Comparison of ENCODE assay signal across 15 cellular contexts in the genomic region with DNA sequence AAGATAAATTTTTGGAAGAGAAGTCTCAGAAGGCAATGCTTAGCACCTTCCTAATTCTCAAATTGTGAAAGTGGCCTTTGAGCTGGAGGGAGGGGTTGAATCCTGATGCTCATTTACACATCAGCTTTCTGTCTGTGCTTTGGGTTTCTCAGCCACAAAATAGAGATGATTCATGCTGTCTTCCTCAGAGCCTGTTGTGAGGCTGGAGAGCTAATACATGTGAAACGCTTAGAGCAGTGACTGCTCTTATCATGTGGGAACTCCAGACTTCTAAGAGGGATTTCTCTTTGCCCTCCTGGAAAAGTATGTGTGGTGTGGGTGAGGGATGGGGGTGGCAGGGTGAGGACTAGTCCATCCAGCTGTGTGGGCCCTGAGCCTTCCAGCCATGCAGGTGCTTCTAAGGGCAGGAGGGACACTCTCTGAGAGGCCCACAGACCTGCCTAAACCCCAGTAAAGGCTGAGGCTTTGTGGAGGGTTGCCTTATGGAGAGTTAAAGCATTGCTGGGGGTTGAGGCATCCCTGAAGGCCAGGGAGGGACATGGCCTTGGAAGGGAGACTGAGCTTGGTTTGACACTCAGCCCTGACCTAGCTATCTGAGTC. TPM values are rescaled to one million over a fixed set of nuclear protein-coding genes. Genes with fewer than 3 reads are reported as not detected.
DNase-seq lines count a peak whose midpoint lies in the region; ATAC-seq and TF ChIP-seq lines count a peak whose summit lies in the region.
"Had no signal": no experiment of that assay in that cellular context is flagged by ENCODE, and none has a peak within 500 bp of the region (broad histone marks: within the 10 kb centered on the region; RNA-seq: fewer than 3 reads in every experiment).

No MANE protein-coding gene starts in this region.

- peaks cover 86% of the 10 kb centered on the region for H3K27me3 Mint-ChIP-seq in activated T-cell treated with anti-CD3 and anti-CD28 coated beads, Interleukin-2, amount 50 U/mL, for 72 hours (ENCODE audit: low read depth)
- H3K27me3 Mint-ChIP-seq in type B pancreatic cell, result peaks cover 97% of the 10 kb centered on the region

- DNase-seq in activated T-cell treated with anti-CD3 and anti-CD28 coated beads, Interleukin-2, amount 50 U/mL, for 72 hours, result peak in 1 of 2 donors; percentile 19
- DNase-seq in activated T-cell treated with anti-CD3 and anti-CD28 coated beads for 4 hours, result no peak
- peak; percentile 23 for DNase-seq in NOMO-1 treated with dmso at 0.1 percent for 144 hours (lab: John Stamatoyannopoulos, UW; ENCODE audit: unreplicated experiment)
- DNase-seq in fibroblast of villous mesenchyme (ENCODE audit: low read depth), result peak; percentile 28
- no peak for DNase-seq in type B pancreatic cell (ENCODE audit: extremely low spot score, unreplicated experiment)
- no peak for DNase-seq in inferior parietal cortex (ENCODE audit: extremely low spot score)
- DNase-seq: right cardiac atrium, WERI-Rb-1 had no signal

- H3K9me3 Mint-ChIP-seq in activated T-cell treated with anti-CD3 and anti-CD28 coated beads, Interleukin-2, amount 50 U/mL, for 72 hours, result no peaks in the 10 kb centered on the region
- H3K9me3 Mint-ChIP-seq in type B pancreatic cell, result no peaks in the 10 kb centered on the region

- H3K4me3 Mint-ChIP-seq in activated T-cell treated with anti-CD3 and anti-CD28 coated beads, Interleukin-2, amount 50 U/mL, for 72 hours, result no peak overlapping the region
- H3K4me3 Mint-ChIP-seq in type B pancreatic cell, result peak overlapping the region; percentile 63
- H3K4me3 Mint-ChIP-seq: B cell had no signal

- no peak overlapping the region for H3K4me3 ChIP-seq in fibroblast of villous mesenchyme (ENCODE audit: low read depth, low read length)
- H3K4me3 ChIP-seq: lung had no signal

- H3K27ac Mint-ChIP-seq in activated T-cell treated with anti-CD3 and anti-CD28 coated beads, Interleukin-2, amount 50 U/mL, for 72 hours, result peak overlapping the region; percentile 52
- H3K27ac Mint-ChIP-seq in type B pancreatic cell, result no peak overlapping the region
- H3K27ac Mint-ChIP-seq: B cell had no signal

- TF ChIP-seq CTCF in fibroblast of villous mesenchyme (IDR thresholded peaks at IDR 0.05; ENCODE audit: insufficient read depth, low read depth, low read length) (no peak), type B pancreatic cell (conservative IDR thresholded peaks at IDR 0.05) (no peak)

- peaks cover 16% of the 10 kb centered on the region for H3K4me1 Mint-ChIP-seq in activated T-cell treated with anti-CD3 and anti-CD28 coated beads, Interleukin-2, amount 50 U/mL, for 72 hours (ENCODE audit: low read depth)
- H3K4me1 Mint-ChIP-seq in type B pancreatic cell (ENCODE audit: unreplicated experiment), result peaks cover 8% of the 10 kb centered on the region

- H3K36me3 Mint-ChIP-seq in activated T-cell treated with anti-CD3 and anti-CD28 coated beads, Interleukin-2, amount 50 U/mL, for 72 hours (ENCODE audit: insufficient read depth in 2 of 2), result peaks cover 0 to 2% of the 10 kb centered on the region in 2 donors
- H3K36me3 Mint-ChIP-seq in type B pancreatic cell, result no peaks in the 10 kb centered on the region

- ATAC-seq in activated T-cell treated with anti-CD3 and anti-CD28 coated beads, Interleukin-2, amount 50 U/mL, for 72 hours (replicated peaks in 1 of 2), result peak; percentile 66 to 79
- ATAC-seq in HG03571 (IDR thresholded peaks at IDR 0.05; ENCODE audit: unreplicated experiment) (no peak), GM21528 (IDR thresholded peaks at IDR 0.05; ENCODE audit: low FRiP score, unreplicated experiment) (no peak)
- ATAC-seq: Panc1, right cardiac atrium had no signal

RNA-seq across cellular contexts. Expression of a gene that starts 4.8 kb away (rescaled TPM):
- under 1 TPM in 1 of 2 donors, not detected in 1; 0.07 TPM for total RNA-seq in activated T-cell treated with anti-CD3 and anti-CD28 coated beads, Interleukin-2, amount 50 U/mL, for 72 hours
- total RNA-seq in fibroblast of villous mesenchyme (not detected in 2 replicates), type B pancreatic cell (ENCODE audit: low replicate concordance) (0.41 and 0.71 TPM in 2 replicates)
- total RNA-seq: B cell, cerebellum, frontal cortex, lung, right cardiac atrium had no signal

RNA-seq across cellular contexts. Expression of a gene that starts 37.9 kb away (rescaled TPM):
- total RNA-seq in activated T-cell treated with anti-CD3 and anti-CD28 coated beads, Interleukin-2, amount 50 U/mL, for 72 hours, result not detected
- 1.3 and 2.6 TPM in 2 replicates for total RNA-seq in fibroblast of villous mesenchyme
- 0.75 and 1.5 TPM in 2 replicates for total RNA-seq in type B pancreatic cell (ENCODE audit: low replicate concordance)
- total RNA-seq: B cell, cerebellum, frontal cortex, lung, right cardiac atrium had no signal

RNA-seq across cellular contexts. Expression of a gene that starts 52.8 kb away (rescaled TPM):
- under 1 TPM; 0.09 to 0.14 TPM for total RNA-seq in activated T-cell treated with anti-CD3 and anti-CD28 coated beads, Interleukin-2, amount 50 U/mL, for 72 hours
- total RNA-seq in fibroblast of villous mesenchyme (41.9 and 47.1 TPM in 2 replicates), type B pancreatic cell (ENCODE audit: low replicate concordance) (1.2 TPM in 1 of 2 replicates, not detected in the other)
- total RNA-seq: B cell, cerebellum, frontal cortex, lung, right cardiac atrium had no signal

Comparison
In these comparisons a context has a peak if more than half of its experiments do, and no peak if none do; other contexts are left out.
1. ATAC-seq: peak in activated T-cell treated with anti-CD3 and anti-CD28 coated beads, Interleukin-2, amount 50 U/mL, for 72 hours (2 of 2); none in HG03571 (single experiment) and GM21528 (single experiment).
2. DNase-seq: peak in NOMO-1 treated with dmso at 0.1 percent for 144 hours (single experiment) and fibroblast of villous mesenchyme (single experiment); none in activated T-cell treated with anti-CD3 and anti-CD28 coated beads for 4 hours (single experiment), type B pancreatic cell (single experiment) and inferior parietal cortex (single experiment).
3. RNA of a gene that starts 52.8 kb away (total RNA-seq): 41.9 to 47.1 TPM in fibroblast of villous mesenchyme; 1.2 TPM in type B pancreatic cell and 0.09 to 0.14 TPM in activated T-cell treated with anti-CD3 and anti-CD28 coated beads, Interleukin-2, amount 50 U/mL, for 72 hours; every median in the first group is over 10 times any median in the second.